Comparison of ENCODE assay signal across 8 cellular contexts in genomic region chr22:41620646-41621098, GRCh38. TPM values are rescaled to one million over a fixed set of nuclear protein-coding genes. Genes with fewer than 3 reads are reported as not detected.
DNase-seq lines count a peak whose midpoint lies in the region; ATAC-seq, FAIRE-seq and TF ChIP-seq lines count a peak whose summit lies in the region.

Gene DESI1, minus strand, starts transcription at chr22:41621043. Its CDS starts 204 bp downstream, at chr22:41620839.

- H3K4me3 ChIP-seq in sigmoid colon: peak within 1 kb of the TSS; percentile 74 to 95 (median 86)

- peak in 1 of 2 donors; percentile 52 for TF ChIP-seq POLR2A in sigmoid colon (IDR thresholded peaks at IDR 0.05)

- H3K4me3 Mint-ChIP-seq in Calu3 (ENCODE audit: low read depth, unreplicated experiment): peak within 1 kb of the TSS; percentile 92
- peak within 1 kb of the TSS; percentile 96 for H3K4me3 Mint-ChIP-seq in activated naive CD8-positive, alpha-beta T cell treated with anti-CD3 and anti-CD28 coated beads for 36 hours

- peaks cover 9 to 37% (median 22%) of the 10 kb centered on the region in 4 donors for H3K36me3 ChIP-seq in sigmoid colon

- no peaks in the 10 kb centered on the region for H3K27me3 ChIP-seq in sigmoid colon

- peaks cover 10% of the 10 kb centered on the region for H3K4me1 Mint-ChIP-seq in Calu3 (ENCODE audit: low read depth, unreplicated experiment)
- peaks cover 44% of the 10 kb centered on the region for H3K4me1 Mint-ChIP-seq in activated naive CD8-positive, alpha-beta T cell treated with anti-CD3 and anti-CD28 coated beads for 36 hours

- intact Hi-C loops in Calu3 (cut with micrococcal nuclease; ENCODE audit: unreplicated experiment) (no loop called here), sigmoid colon (cut with DNase I) (loop anchor here (1.0 to 10.0 kb wide), 3 partner anchors 76 to 766 kb away; partner anchors contain the start of genes POLR3H, ST13, XPNPEP3 and ZC3H7B)

- BruUV-seq in Calu3 (replicated peaks; lab: Mats Ljungman, UMichigan): no TSS peak

- FAIRE-seq in HTR-8/SVneo (lab: Jason Lieb, UNC): no peak

- H3K27ac Mint-ChIP-seq in Calu3 (ENCODE audit: unreplicated experiment): peak within 1 kb of the TSS; percentile 92
- H3K27ac Mint-ChIP-seq in activated naive CD8-positive, alpha-beta T cell treated with anti-CD3 and anti-CD28 coated beads for 36 hours: peak within 1 kb of the TSS; percentile 99

- H3K27ac ChIP-seq in sigmoid colon: peak within 1 kb of the TSS; percentile 95 to 99 (median 98)

- peak; percentile 59 for DNase-seq in Calu3
- DNase-seq in HTR-8/SVneo (ENCODE audit: insufficient read length, low spot score): peak; percentile 47
- no peak for DNase-seq in activated naive CD8-positive, alpha-beta T cell treated with anti-CD3 and anti-CD28 coated beads for 36 hours
- DNase-seq in hepatic stellate cell (ENCODE audit: low spot score): peak; percentile 42
- no peak for DNase-seq in sigmoid colon
- no peak for DNase-seq in NCI-H2107 treated with DMSO at 0.1 percent for 48 hours (lab: John Stamatoyannopoulos, UW; ENCODE audit: unreplicated experiment)
- DNase-seq in superior temporal gyrus (ENCODE audit: extremely low spot score): no peak

- H3K4me1 ChIP-seq in sigmoid colon: peaks cover 0 to 37% (median 31%) of the 10 kb centered on the region in 4 donors

- H3K9me3 Mint-ChIP-seq in Calu3 (ENCODE audit: low read depth, unreplicated experiment): no peaks in the 10 kb centered on the region
- peaks cover 1% of the 10 kb centered on the region for H3K9me3 Mint-ChIP-seq in activated naive CD8-positive, alpha-beta T cell treated with anti-CD3 and anti-CD28 coated beads for 36 hours

- CTCF ChIA-PET in Calu3 (lab: Charles Lee): interaction anchor here (0.7 to 1.7 kb wide), 3 partner anchors 46 to 77 kb away, joined by 3 to 8 read pairs (median 3); no protein-coding TSS in a partner anchor

- peaks cover 71% of the 10 kb centered on the region for H3K36me3 Mint-ChIP-seq in Calu3 (ENCODE audit: insufficient read depth, unreplicated experiment)
- H3K36me3 Mint-ChIP-seq in activated naive CD8-positive, alpha-beta T cell treated with anti-CD3 and anti-CD28 coated beads for 36 hours: peaks cover 43% of the 10 kb centered on the region

- no peaks in the 10 kb centered on the region for H3K27me3 Mint-ChIP-seq in Calu3 (ENCODE audit: unreplicated experiment)
- H3K27me3 Mint-ChIP-seq in activated naive CD8-positive, alpha-beta T cell treated with anti-CD3 and anti-CD28 coated beads for 36 hours: no peaks in the 10 kb centered on the region

- peak; percentile 32 for ATAC-seq in GM19468 (IDR thresholded peaks at IDR 0.05; ENCODE audit: extremely low read depth, unreplicated experiment)

- WGBS in sigmoid colon, 2 donors: 0% methylated on average over 39 of the region's 39 CpGs

- TF ChIP-seq CTCF in Calu3 (IDR thresholded peaks at IDR 0.05; ENCODE audit: unreplicated experiment) (no peak), sigmoid colon (IDR thresholded peaks at IDR 0.05) (no peak)

- no peaks in the 10 kb centered on the region for H3K9me3 ChIP-seq in sigmoid colon

- TF ChIP-seq EP300 in sigmoid colon (IDR thresholded peaks at IDR 0.05): no peak

RNA-seq across cellular contexts. Expression of gene DESI1, which starts in this region (rescaled TPM):
- total RNA-seq in Calu3 (2022) (63.7 and 64.5 TPM in 2 replicates), sigmoid colon (10 to 100 TPM; 11.0 to 29.1 (median 16.9) TPM)
- total RNA-seq in activated naive CD8-positive, alpha-beta T cell treated with anti-CD3 and anti-CD28 coated beads for 36 hours: 10 to 100 TPM; 67.0 to 78.8 TPM
- polyA plus RNA-seq in sigmoid colon: 10 to 100 TPM; 10.2 to 19.2 (median 12.5) TPM

Comparison
In these comparisons a context has a peak if more than half of its experiments do, and no peak if none do; other contexts are left out.
1. DNase-seq: peak in Calu3 (single experiment), HTR-8/SVneo (single experiment) and hepatic stellate cell (single experiment); none in activated naive CD8-positive, alpha-beta T cell treated with anti-CD3 and anti-CD28 coated beads for 36 hours (single experiment), sigmoid colon (single experiment), NCI-H2107 treated with DMSO at 0.1 percent for 48 hours (single experiment) and superior temporal gyrus (single experiment).